Comparison of ENCODE assay signal across 9 cellular contexts in the genomic region with DNA sequence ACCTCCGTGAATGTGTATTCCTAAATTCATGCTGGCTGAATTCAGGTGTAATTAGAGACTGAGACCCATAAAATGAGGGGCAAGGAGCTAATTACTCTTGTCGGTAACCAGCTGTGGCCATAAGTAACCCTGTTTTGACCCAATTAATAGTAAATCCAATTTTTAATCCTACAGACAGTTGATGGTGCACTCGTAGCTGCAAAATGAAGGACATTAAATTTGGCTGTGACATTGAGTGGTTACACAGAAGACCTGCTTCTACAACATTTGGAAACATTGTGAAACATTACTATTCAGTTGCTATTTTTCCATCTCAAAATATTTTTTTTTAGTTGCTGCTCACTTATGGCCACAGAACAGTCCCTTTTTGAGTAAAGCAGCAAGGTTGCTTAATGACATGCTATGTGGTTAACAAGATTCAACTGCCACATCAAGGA. TPM values are rescaled to one million over a fixed set of nuclear protein-coding genes. Genes with fewer than 3 reads are reported as not detected.
A peak's percentile ranks its signal among the peaks of the same experiment; 100 is the strongest.
DNase-seq lines count a peak whose midpoint lies in the region; ATAC-seq and TF ChIP-seq lines count a peak whose summit lies in the region.
"Had no signal": no experiment of that assay in that cellular context is flagged by ENCODE, and none has a peak within 500 bp of the region (broad histone marks: within the 10 kb centered on the region; RNA-seq: fewer than 3 reads in every experiment).

No MANE protein-coding gene starts in this region.

- no TSS peak for BruUV-seq in IMR-90 (replicated peaks; lab: Mats Ljungman, UMichigan)

- peaks cover 39% of the 10 kb centered on the region for H4K20me1 ChIP-seq in IMR-90 (ENCODE audit: insufficient read depth, low read length)

- H2BK120ac ChIP-seq in IMR-90 (ENCODE audit: low read depth, low read length) = peak overlapping the region; percentile 55; the same call in 1 of the 2 replicates

- no peak overlapping the region for H3K56ac ChIP-seq in IMR-90 (ENCODE audit: extremely low read depth, insufficient read depth, low read length)

- TF ChIP-seq RAD21 in IMR-90 (IDR thresholded peaks at IDR 0.05; ENCODE audit: low read length) = no peak

- H3K36me3 ChIP-seq in IMR-90 (ENCODE audit: control insufficient read depth, insufficient read depth, low read length) (peaks cover 3% of the 10 kb centered on the region), ascending aorta (peaks cover 0 to 8% of the 10 kb centered on the region in 2 donors), neutrophil (peaks cover 4% of the 10 kb centered on the region), endodermal cell (ENCODE audit: control insufficient read depth, insufficient read depth, low read length) (no peaks in the 10 kb centered on the region)

- no peaks in the 10 kb centered on the region for H3K9me1 ChIP-seq in IMR-90 (ENCODE audit: insufficient read depth, low read length)

- no peak for TF ChIP-seq CTCF in IMR-90 (conservative IDR thresholded peaks at IDR 0.05; ENCODE audit: low read depth, low read length)
- no peak for TF ChIP-seq CTCF in ascending aorta (IDR thresholded peaks at IDR 0.05)
- TF ChIP-seq CTCF in neutrophil (IDR thresholded peaks at IDR 0.05) = no peak
- no peak for TF ChIP-seq CTCF in endodermal cell (conservative IDR thresholded peaks at IDR 0.05)

- peak overlapping the region; percentile 72; the same call in 1 of the 2 replicates for H3K14ac ChIP-seq in IMR-90 (replicated peaks; ENCODE audit: low read depth, low read length)

- intact Hi-C loops in IMR-90 (cut with micrococcal nuclease) (loop anchor here (10.0 kb wide), 1 partner anchor 143 kb away; no protein-coding TSS in a partner anchor), ascending aorta (cut with DNase I) (loop anchor here (2.0 to 10.0 kb wide), 3 partner anchors 31 to 143 kb away; no protein-coding TSS in a partner anchor)

- H3K23ac ChIP-seq in IMR-90 (ENCODE audit: low read depth, low read length) = peak overlapping the region; percentile 14; the same call in 1 of the 2 replicates

- H3K18ac ChIP-seq in IMR-90 (ENCODE audit: low read depth, low read length) = peak overlapping the region; percentile 66; the same call in 1 of the 2 replicates

- peak; percentile 34 for DNase-seq in CD1c-positive myeloid dendritic cell (ENCODE audit: extremely low spot score)
- DNase-seq in IMR-90 = no peak
- DNase-seq in ascending aorta (ENCODE audit: low spot score in 2 of 2) = no peak
- no peak for DNase-seq in endodermal cell
- no peak for DNase-seq in DMS79 treated with DMSO at 0.1 percent for 48 hours (lab: John Stamatoyannopoulos, UW)
- DNase-seq: activated CD8-positive, alpha-beta memory T cell treated with anti-CD3 and anti-CD28 coated beads, Interleukin-2, amount 50 U/mL, for 48 hours had no signal

- H3K9me3 ChIP-seq in IMR-90 (ENCODE audit: control insufficient read depth, insufficient read depth, low read length) = no peaks in the 10 kb centered on the region
- H3K9me3 ChIP-seq in ascending aorta = no peaks in the 10 kb centered on the region
- no peaks in the 10 kb centered on the region for H3K9me3 ChIP-seq in neutrophil
- H3K9me3 ChIP-seq in endodermal cell (ENCODE audit: control insufficient read depth, low read length) = no peaks in the 10 kb centered on the region

- peaks cover 76% of the 10 kb centered on the region for H3K27me3 Mint-ChIP-seq in endodermal cell (ENCODE audit: insufficient read depth)

- TF ChIP-seq POLR2A in IMR-90 (IDR thresholded peaks at IDR 0.05; ENCODE audit: low read depth, low read length) = no peak

- peak overlapping the region; percentile 23; the same call in 2 of the 3 replicates for H2BK15ac ChIP-seq in IMR-90 (ENCODE audit: low read depth, low read length)

- peaks cover 41% of the 10 kb centered on the region for H3K4me1 Mint-ChIP-seq in endodermal cell

- no peak overlapping the region for H2AK9ac ChIP-seq in IMR-90 (replicated peaks; ENCODE audit: low read depth, low read length, poor library complexity)

- dilution Hi-C loops in IMR-90 (cut with HindIII; ENCODE audit: low sequenced_read_pairs, unreplicated experiment) = no loop called here

- no peak for ATAC-seq in IMR-90 (ENCODE audit: low read depth)
- no peak for ATAC-seq in HG03521 (IDR thresholded peaks at IDR 0.05; ENCODE audit: unreplicated experiment)
- no peak for ATAC-seq in HG03565 (IDR thresholded peaks at IDR 0.05; ENCODE audit: unreplicated experiment)

- H3K4me3 ChIP-seq in IMR-90 (ENCODE audit: insufficient read depth, low read depth, low read length) (no peak overlapping the region), ascending aorta (peak overlapping the region; percentile 49 to 52), neutrophil (ENCODE audit: low read depth in 1 of 2, low read length in 1 of 2) (no peak overlapping the region), endodermal cell (ENCODE audit: low read length) (no peak overlapping the region)

- POLR2A ChIA-PET in IMR-90 (lab: Charles Lee; ENCODE audit: unreplicated experiment) = no interaction called here

- no CpG with 5 or more reads among the region's 3 CpGs for WGBS in IMR-90 (ENCODE audit: extremely low coverage in 2 of 2, insufficient read length in 1 of 2), 2 experiments
- WGBS in endodermal cell (ENCODE audit: insufficient coverage in 1 of 2, insufficient read length in 1 of 2), 2 experiments = 74% methylated on average over 3 of the region's 3 CpGs; no CpG with 5 or more reads in 1 of the 2 experiments

- in situ Hi-C loops in IMR-90 (cut with MboI; ENCODE audit: low sequenced_read_pairs) = no loop called here

- no peak overlapping the region for H4K8ac ChIP-seq in IMR-90 (ENCODE audit: low read depth in 2 of 2, low read length in 2 of 2)

- no peaks in the 10 kb centered on the region for H3K27me3 ChIP-seq in IMR-90 (ENCODE audit: control insufficient read depth, insufficient read depth, low read length)
- no peaks in the 10 kb centered on the region for H3K27me3 ChIP-seq in ascending aorta
- no peaks in the 10 kb centered on the region for H3K27me3 ChIP-seq in neutrophil
- H3K27me3 ChIP-seq in endodermal cell (ENCODE audit: control insufficient read depth, insufficient read depth, low read length, poor library complexity, severe bottlenecking) = peaks cover 84% of the 10 kb centered on the region

- H3K79me1 ChIP-seq in IMR-90 (ENCODE audit: low read depth in 1 of 2, low read length in 2 of 2) = peaks cover 7 to 54% of the 10 kb centered on the region in 2 experiments; a peak in 2 of 4 replicates

- no peaks in the 10 kb centered on the region for H3K9me3 Mint-ChIP-seq in endodermal cell

- no peak overlapping the region for H3K27ac Mint-ChIP-seq in endodermal cell

- no peak overlapping the region for H3K27ac ChIP-seq in IMR-90 (ENCODE audit: insufficient read depth, low read length)
- H3K27ac ChIP-seq in ascending aorta = peak overlapping the region; percentile 77 to 83
- H3K27ac ChIP-seq in neutrophil = peak overlapping the region; percentile 68
- H3K27ac ChIP-seq in endodermal cell (ENCODE audit: low read depth, low read length) = no peak overlapping the region

- CTCF ChIA-PET in IMR-90 (lab: Yijun Ruan, JAX) = no interaction called here

- peak overlapping the region; percentile 5; the same call in 1 of the 2 replicates for H2AK5ac ChIP-seq in IMR-90 (ENCODE audit: low read depth, low read length)

- H2AFZ ChIP-seq in IMR-90 (replicated peaks; ENCODE audit: low read length, poor library complexity) = no peak overlapping the region

- H3K4me1 ChIP-seq in IMR-90 (ENCODE audit: control insufficient read depth, insufficient read depth, low read length) (peaks cover 15% of the 10 kb centered on the region), ascending aorta (peaks cover 11 to 53% of the 10 kb centered on the region in 2 donors), neutrophil (ENCODE audit: control insufficient read depth in 1 of 2, insufficient read depth in 1 of 2, low read depth in 1 of 2, low read length in 1 of 2) (peaks cover 43 to 55% of the 10 kb centered on the region in 2 experiments), endodermal cell (ENCODE audit: control insufficient read depth, insufficient read depth, low read length) (peaks cover 6% of the 10 kb centered on the region)

- no peak overlapping the region for H4K91ac ChIP-seq in IMR-90 (ENCODE audit: insufficient read depth, low read depth, low read length)

- H3K36me3 Mint-ChIP-seq in endodermal cell (ENCODE audit: low read depth) = no peaks in the 10 kb centered on the region

- H4K5ac ChIP-seq in IMR-90 (ENCODE audit: low read depth, low read length) = no peak overlapping the region

- H3K9ac ChIP-seq in IMR-90 (ENCODE audit: low read depth, low read length) (no peak overlapping the region), endodermal cell (ENCODE audit: extremely low read depth, low read length, poor library complexity, severe bottlenecking) (no peak overlapping the region)

- H2BK20ac ChIP-seq in IMR-90 (ENCODE audit: low read depth, low read length) = no peak overlapping the region

- no peak overlapping the region for H3K4me3 Mint-ChIP-seq in endodermal cell

- no peak overlapping the region for H3K4ac ChIP-seq in IMR-90 (ENCODE audit: low read depth, low read length)

- peak overlapping the region; percentile 58 for H3K4me2 ChIP-seq in IMR-90 (ENCODE audit: low read depth, low read length)

- H2BK5ac ChIP-seq in IMR-90 (ENCODE audit: low read depth, low read length, poor library complexity, severe bottlenecking) = peak overlapping the region; percentile 50

TF ChIP-seq in IMR-90, 13 proteins besides CTCF, POLR2A, EP300 and RAD21:
- TF ChIP-seq SMC3 (IDR thresholded peaks at IDR 0.05; ENCODE audit: low read depth, low read length) (no peak), CEBPB (IDR thresholded peaks at IDR 0.05; ENCODE audit: low read depth, low read length) (peak; percentile 43; the same call in 1 of the 2 replicates), BHLHE40 (IDR thresholded peaks at IDR 0.05; ENCODE audit: low read depth, low read length) (no peak)

RNA-seq across cellular contexts. Expression of a gene that starts 33.0 kb away (rescaled TPM):
- total RNA-seq in IMR-90 (2012; rRNA removed) = 515 and 664 TPM in 2 replicates
- 127 and 129 TPM in 2 replicates for polyA plus RNA-seq in IMR-90 (2012; rRNA removed)
- 41.6 and 47.4 TPM in 2 replicates for polyA plus RNA-seq in IMR-90 (2012; cell fraction: cytosol; rRNA removed)
- polyA plus RNA-seq in IMR-90 (2012; cell fraction: nucleus; rRNA removed; ENCODE audit: low replicate concordance) = 48.0 and 82.1 TPM in 2 replicates
- total RNA-seq in ascending aorta = 350 TPM
- 1 to 10 TPM; 1.3 to 4.9 TPM for total RNA-seq in endodermal cell
- 15.2 TPM for polyA plus RNA-seq in endodermal cell (2013, experiment 1 of 2)
- 13.7 TPM for polyA plus RNA-seq in endodermal cell (2013, experiment 2 of 2)

Comparison
In these comparisons a context has a peak if more than half of its experiments do, and no peak if none do; other contexts are left out.
1. H3K27ac ChIP-seq: peak in ascending aorta (2 of 2) and neutrophil (single experiment); none in IMR-90 (single experiment) and endodermal cell (single experiment).
2. H3K4me3 ChIP-seq: peak in ascending aorta (2 of 2); none in IMR-90 (single experiment), neutrophil (0 of 2) and endodermal cell (single experiment).
3. RNA of a gene that starts 33.0 kb away (total RNA-seq): 515 to 664 TPM in IMR-90 and 350 TPM in ascending aorta (single experiment); 1.3 to 4.9 TPM in endodermal cell; every median in the first group is over 10 times any median in the second.